In genomic region chr3:48118322-48118721, GRCh38 we compare ENCODE assay signal across 2 cellular contexts.
TF ChIP-seq lines count a peak whose summit lies in the region.

No MANE protein-coding gene starts in this region.

TF ChIP-seq in GM23338, 12 proteins besides CTCF, POLR2A, EP300 and RAD21 (continued from another document):
- TF ChIP-seq, protein P1, sequence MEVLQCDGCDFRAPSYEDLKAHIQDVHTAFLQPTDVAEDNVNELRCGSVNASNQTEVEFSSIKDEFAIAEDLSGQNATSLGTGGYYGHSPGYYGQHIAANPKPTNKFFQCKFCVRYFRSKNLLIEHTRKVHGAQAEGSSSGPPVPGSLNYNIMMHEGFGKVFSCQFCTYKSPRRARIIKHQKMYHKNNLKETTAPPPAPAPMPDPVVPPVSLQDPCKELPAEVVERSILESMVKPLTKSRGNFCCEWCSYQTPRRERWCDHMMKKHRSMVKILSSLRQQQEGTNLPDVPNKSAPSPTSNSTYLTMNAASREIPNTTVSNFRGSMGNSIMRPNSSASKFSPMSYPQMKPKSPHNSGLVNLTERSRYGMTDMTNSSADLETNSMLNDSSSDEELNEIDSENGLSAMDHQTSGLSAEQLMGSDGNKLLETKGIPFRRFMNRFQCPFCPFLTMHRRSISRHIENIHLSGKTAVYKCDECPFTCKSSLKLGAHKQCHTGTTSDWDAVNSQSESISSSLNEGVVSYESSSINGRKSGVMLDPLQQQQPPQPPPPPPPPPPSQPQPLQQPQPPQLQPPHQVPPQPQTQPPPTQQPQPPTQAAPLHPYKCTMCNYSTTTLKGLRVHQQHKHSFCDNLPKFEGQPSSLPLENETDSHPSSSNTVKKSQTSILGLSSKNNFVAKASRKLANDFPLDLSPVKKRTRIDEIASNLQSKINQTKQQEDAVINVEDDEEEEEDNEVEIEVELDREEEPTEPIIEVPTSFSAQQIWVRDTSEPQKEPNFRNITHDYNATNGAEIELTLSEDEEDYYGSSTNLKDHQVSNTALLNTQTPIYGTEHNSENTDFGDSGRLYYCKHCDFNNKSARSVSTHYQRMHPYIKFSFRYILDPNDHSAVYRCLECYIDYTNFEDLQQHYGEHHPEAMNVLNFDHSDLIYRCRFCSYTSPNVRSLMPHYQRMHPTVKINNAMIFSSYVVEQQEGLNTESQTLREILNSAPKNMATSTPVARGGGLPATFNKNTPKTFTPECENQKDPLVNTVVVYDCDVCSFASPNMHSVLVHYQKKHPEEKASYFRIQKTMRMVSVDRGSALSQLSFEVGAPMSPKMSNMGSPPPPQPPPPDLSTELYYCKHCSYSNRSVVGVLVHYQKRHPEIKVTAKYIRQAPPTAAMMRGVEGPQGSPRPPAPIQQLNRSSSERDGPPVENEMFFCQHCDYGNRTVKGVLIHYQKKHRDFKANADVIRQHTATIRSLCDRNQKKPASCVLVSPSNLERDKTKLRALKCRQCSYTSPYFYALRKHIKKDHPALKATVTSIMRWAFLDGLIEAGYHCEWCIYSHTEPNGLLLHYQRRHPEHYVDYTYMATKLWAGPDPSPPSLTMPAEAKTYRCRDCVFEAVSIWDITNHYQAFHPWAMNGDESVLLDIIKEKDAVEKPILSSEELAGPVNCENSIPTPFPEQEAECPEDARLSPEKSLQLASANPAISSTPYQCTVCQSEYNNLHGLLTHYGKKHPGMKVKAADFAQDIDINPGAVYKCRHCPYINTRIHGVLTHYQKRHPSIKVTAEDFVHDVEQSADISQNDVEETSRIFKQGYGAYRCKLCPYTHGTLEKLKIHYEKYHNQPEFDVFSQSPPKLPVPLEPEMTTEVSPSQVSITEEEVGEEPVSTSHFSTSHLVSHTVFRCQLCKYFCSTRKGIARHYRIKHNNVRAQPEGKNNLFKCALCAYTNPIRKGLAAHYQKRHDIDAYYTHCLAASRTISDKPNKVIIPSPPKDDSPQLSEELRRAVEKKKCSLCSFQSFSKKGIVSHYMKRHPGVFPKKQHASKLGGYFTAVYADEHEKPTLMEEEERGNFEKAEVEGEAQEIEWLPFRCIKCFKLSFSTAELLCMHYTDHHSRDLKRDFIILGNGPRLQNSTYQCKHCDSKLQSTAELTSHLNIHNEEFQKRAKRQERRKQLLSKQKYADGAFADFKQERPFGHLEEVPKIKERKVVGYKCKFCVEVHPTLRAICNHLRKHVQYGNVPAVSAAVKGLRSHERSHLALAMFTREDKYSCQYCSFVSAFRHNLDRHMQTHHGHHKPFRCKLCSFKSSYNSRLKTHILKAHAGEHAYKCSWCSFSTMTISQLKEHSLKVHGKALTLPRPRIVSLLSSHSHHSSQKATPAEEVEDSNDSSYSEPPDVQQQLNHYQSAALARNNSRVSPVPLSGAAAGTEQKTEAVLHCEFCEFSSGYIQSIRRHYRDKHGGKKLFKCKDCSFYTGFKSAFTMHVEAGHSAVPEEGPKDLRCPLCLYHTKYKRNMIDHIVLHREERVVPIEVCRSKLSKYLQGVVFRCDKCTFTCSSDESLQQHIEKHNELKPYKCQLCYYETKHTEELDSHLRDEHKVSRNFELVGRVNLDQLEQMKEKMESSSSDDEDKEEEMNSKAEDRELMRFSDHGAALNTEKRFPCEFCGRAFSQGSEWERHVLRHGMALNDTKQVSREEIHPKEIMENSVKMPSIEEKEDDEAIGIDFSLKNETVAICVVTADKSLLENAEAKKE (CRISPR knock-in tag; IDR thresholded peaks at IDR 0.05), result no peak
- no peak for TF ChIP-seq EZH2 (IDR thresholded peaks at IDR 0.05; ENCODE audit: low read depth, unreplicated experiment)
- no peak for TF ChIP-seq STAT1 (IDR thresholded peaks at IDR 0.05; ENCODE audit: unreplicated experiment)
- TF ChIP-seq ZNF114 (CRISPR knock-in tag; IDR thresholded peaks at IDR 0.05), result no peak
- TF ChIP-seq ZNF331 (CRISPR knock-in tag; IDR thresholded peaks at IDR 0.05; ENCODE audit: low read depth), result no peak
- no peak for TF ChIP-seq POLR2AphosphoS5 (IDR thresholded peaks at IDR 0.05; ENCODE audit: low read depth)
- no peak for TF ChIP-seq EZH2phosphoT487 (IDR thresholded peaks at IDR 0.05; ENCODE audit: unreplicated experiment)
- TF ChIP-seq NANOG (IDR thresholded peaks at IDR 0.05; ENCODE audit: borderline replicate concordance), result no peak
- TF ChIP-seq, protein P2, sequence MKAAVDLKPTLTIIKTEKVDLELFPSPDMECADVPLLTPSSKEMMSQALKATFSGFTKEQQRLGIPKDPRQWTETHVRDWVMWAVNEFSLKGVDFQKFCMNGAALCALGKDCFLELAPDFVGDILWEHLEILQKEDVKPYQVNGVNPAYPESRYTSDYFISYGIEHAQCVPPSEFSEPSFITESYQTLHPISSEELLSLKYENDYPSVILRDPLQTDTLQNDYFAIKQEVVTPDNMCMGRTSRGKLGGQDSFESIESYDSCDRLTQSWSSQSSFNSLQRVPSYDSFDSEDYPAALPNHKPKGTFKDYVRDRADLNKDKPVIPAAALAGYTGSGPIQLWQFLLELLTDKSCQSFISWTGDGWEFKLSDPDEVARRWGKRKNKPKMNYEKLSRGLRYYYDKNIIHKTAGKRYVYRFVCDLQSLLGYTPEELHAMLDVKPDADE (IDR thresholded peaks at IDR 0.05), result no peak
- TF ChIP-seq JUNB (IDR thresholded peaks at IDR 0.05; ENCODE audit: unreplicated experiment), result no peak
- no peak for TF ChIP-seq REST (IDR thresholded peaks at IDR 0.05; ENCODE audit: unreplicated experiment)

TF ChIP-seq in GM12878, 131 proteins besides CTCF, POLR2A, EP300 and RAD21:
- TF ChIP-seq TCF7 (IDR thresholded peaks at IDR 0.05; ENCODE audit: borderline replicate concordance) (no peak), BHLHE40 (IDR thresholded peaks at IDR 0.05; ENCODE audit: borderline replicate concordance in 1 of 2, low read depth in 2 of 2, low read length in 1 of 2) (no peak), JUNB (IDR thresholded peaks at IDR 0.05) (peak; percentile 38; the same call in 1 of the 2 replicates), EED (IDR thresholded peaks at IDR 0.05; ENCODE audit: low read depth) (peak; percentile 45; the same call in 1 of the 2 replicates)
- TF ChIP-seq, protein P3, sequence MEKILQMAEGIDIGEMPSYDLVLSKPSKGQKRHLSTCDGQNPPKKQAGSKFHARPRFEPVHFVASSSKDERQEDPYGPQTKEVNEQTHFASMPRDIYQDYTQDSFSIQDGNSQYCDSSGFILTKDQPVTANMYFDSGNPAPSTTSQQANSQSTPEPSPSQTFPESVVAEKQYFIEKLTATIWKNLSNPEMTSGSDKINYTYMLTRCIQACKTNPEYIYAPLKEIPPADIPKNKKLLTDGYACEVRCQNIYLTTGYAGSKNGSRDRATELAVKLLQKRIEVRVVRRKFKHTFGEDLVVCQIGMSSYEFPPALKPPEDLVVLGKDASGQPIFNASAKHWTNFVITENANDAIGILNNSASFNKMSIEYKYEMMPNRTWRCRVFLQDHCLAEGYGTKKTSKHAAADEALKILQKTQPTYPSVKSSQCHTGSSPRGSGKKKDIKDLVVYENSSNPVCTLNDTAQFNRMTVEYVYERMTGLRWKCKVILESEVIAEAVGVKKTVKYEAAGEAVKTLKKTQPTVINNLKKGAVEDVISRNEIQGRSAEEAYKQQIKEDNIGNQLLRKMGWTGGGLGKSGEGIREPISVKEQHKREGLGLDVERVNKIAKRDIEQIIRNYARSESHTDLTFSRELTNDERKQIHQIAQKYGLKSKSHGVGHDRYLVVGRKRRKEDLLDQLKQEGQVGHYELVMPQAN (conservative IDR thresholded peaks at IDR 0.05), result no peak
TF ChIP-seq in GM12878: peak in this region for 2.
